Comparison of ENCODE assay signal across 8 cellular contexts in the genomic region with DNA sequence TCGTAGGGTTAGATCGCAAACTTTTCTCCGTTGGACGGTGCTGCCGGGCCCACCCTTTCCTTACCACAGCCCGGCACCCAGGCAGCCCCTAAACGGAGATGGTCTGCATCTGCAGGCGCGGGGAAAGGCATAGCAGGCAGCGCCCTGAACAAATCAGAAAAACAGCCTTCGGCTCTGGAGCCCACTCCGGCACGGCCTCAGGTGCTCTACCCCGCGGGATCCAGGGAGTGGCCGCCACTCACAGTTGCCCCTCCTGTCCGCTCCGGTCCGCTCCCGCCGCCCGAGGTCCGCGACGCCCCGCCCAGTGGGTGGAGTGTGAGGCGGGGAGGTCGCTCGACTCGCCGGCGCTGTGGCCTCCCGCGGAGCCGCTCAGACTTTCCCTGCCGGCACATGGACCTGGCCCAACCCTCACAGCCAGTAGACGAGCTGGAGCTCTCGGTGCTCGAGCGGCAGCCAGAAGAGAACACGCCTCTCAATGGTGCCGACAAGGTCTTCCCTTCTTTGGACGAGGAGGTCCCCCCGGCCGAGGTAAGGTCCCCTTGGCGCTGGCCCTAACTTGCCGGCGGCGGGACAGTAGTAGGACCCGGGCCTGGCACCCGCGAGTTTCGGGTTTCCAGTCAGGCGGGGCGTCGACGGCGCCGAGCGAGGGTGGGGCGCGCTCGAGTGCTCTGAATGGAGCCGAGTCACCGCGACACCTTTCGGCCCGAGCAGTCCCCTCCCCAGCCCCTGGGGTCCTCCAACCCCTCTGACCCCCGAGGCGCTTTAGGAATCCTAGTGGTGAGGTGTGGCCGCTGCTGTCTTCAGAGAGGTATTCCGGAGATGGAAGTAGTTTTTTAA. TPM values are rescaled to one million over a fixed set of nuclear protein-coding genes. Genes with fewer than 3 reads are reported as not detected.
DNase-seq lines count a peak whose midpoint lies in the region; ATAC-seq, FAIRE-seq and TF ChIP-seq lines count a peak whose summit lies in the region.

C3orf52 (plus strand) TSS at position 372 of the 837 bp plus-strand sequence; CDS start at position 391, 19 bp downstream.

- peaks cover 40% of the 10 kb centered on the region for H3K4me1 ChIP-seq in KMS-11 (ENCODE audit: low read depth, poor library complexity, severe bottlenecking)

- FAIRE-seq in urothelium cell line (lab: Jason Lieb, UNC): peak; percentile 62

- DNase-seq in DMS79 (lab: John Stamatoyannopoulos, UW): peak; percentile 25
- peak; percentile 22 for DNase-seq in T follicular helper cell (ENCODE audit: low read depth)
- peak; percentile 66 for DNase-seq in amniotic epithelial cell (ENCODE audit: low read depth)
- DNase-seq in left cardiac atrium: peak; percentile 89
- peak; percentile 27 to 93 (median 48) for DNase-seq in posterior cingulate gyrus
- peak; percentile 80 for DNase-seq in urothelium cell line (ENCODE audit: low spot score)

- H3K4me3 ChIP-seq in KMS-11 (IDR thresholded peaks at IDR 0.05; ENCODE audit: insufficient read depth, low read depth, low read length): peak within 1 kb of the TSS; percentile 63

- H4K20me1 ChIP-seq in KMS-11 (ENCODE audit: insufficient read depth): no peaks in the 10 kb centered on the region

- no peaks in the 10 kb centered on the region for H3K27me3 ChIP-seq in KMS-11 (ENCODE audit: insufficient read depth, low read depth)

- H2AFZ ChIP-seq in KMS-11 (ENCODE audit: low read depth): peak within 1 kb of the TSS; percentile 86

- H3K27ac ChIP-seq in KMS-11: no peak within 1 kb of the TSS

- TF ChIP-seq CTCF in KMS-11 (conservative IDR thresholded peaks at IDR 0.05; ENCODE audit: low read depth, low read length): 0 out of 2 replicates have a peak, but pooled peaks have one; percentile 19

- H3K4me2 ChIP-seq in KMS-11: peak within 1 kb of the TSS; percentile 86

- H3K79me2 ChIP-seq in KMS-11 (ENCODE audit: insufficient read depth, low read depth): no peaks in the 10 kb centered on the region

- H3K36me3 ChIP-seq in KMS-11 (ENCODE audit: insufficient read depth): no peaks in the 10 kb centered on the region

- intact Hi-C loops in left cardiac atrium (cut with DNase I) (no loop called here), posterior cingulate gyrus (cut with DNase I) (no loop called here)

- peak; percentile 85 for ATAC-seq in GM21786 (IDR thresholded peaks at IDR 0.05; ENCODE audit: unreplicated experiment)
- ATAC-seq in left cardiac atrium: peak; percentile 98

- peak within 1 kb of the TSS; percentile 61 for H3K9ac ChIP-seq in KMS-11

RNA-seq across cellular contexts. Expression of gene C3orf52, which starts in this region (rescaled TPM):
- 1 to 10 TPM in 1 of 2 donors, under 1 TPM in 1; 0.41 to 1.5 TPM for total RNA-seq in left cardiac atrium

Comparison
In these comparisons a context has a peak if more than half of its experiments do, and no peak if none do; other contexts are left out.
1. DNase-seq: peak in every context shown above with its lines; median percentile 89 in left cardiac atrium; 80 in urothelium cell line; 66 in amniotic epithelial cell; 48 in posterior cingulate gyrus; 25 in DMS79; 22 in T follicular helper cell.